In genomic region chr3:119641416-119641815, GRCh38 we compare ENCODE assay signal across 34 cellular contexts. TPM values are rescaled to one million over a fixed set of nuclear protein-coding genes. Genes with fewer than 3 reads are reported as not detected.
"Had no signal": no experiment of that assay in that cellular context is flagged by ENCODE, and none has a peak within 500 bp of the region (broad histone marks: within the 10 kb centered on the region; RNA-seq: fewer than 3 reads in every experiment).

No MANE protein-coding gene starts in this region.

- H3K4me3 ChIP-seq: adrenal gland, body of pancreas, breast epithelium had no signal

- H3K4me1 ChIP-seq: body of pancreas, breast epithelium had no signal

- ATAC-seq: activated CD8-positive, alpha-beta T cell treated with anti-CD3 and anti-CD28 coated beads for 36 hours; activated naive CD4-positive, alpha-beta T cell treated with anti-CD3 and anti-CD28 coated beads, Interleukin-2, amount 50 U/mL, for 72 hours; activated T-cell treated with anti-CD3 and anti-CD28 coated beads, Interleukin-2, amount 50 U/mL, for 4 hours; activated T-cell treated with anti-CD3 and anti-CD28 coated beads, Interleukin-2, amount 50 U/mL, for 72 hours; activated T-helper 17 cell treated with anti-CD3 and anti-CD28 coated beads, Interleukin-2, amount 50 U/mL, for 72 hours; body of pancreas had no signal

- H3K9me3 ChIP-seq: adrenal gland, body of pancreas, breast epithelium had no signal

- H3K27ac ChIP-seq: adrenal gland, body of pancreas, brain microvascular endothelial cell, breast epithelium, VCaP had no signal

- H3K36me3 ChIP-seq: adrenal gland, brain microvascular endothelial cell, breast epithelium had no signal

- H3K27me3 ChIP-seq: adrenal gland, body of pancreas, brain microvascular endothelial cell, breast epithelium had no signal

- FAIRE-seq: astrocyte, TTC549 had no signal

- DNase-seq: activated B cell treated with CpG ODN at 0.5 μM for 24 hours; activated CD4-positive, alpha-beta memory T cell treated with anti-CD3 and anti-CD28 coated beads for 36 hours; activated CD4-positive, alpha-beta T cell treated with anti-CD3 and anti-CD28 coated beads for 4 hours; activated CD4-positive, alpha-beta T cell treated with anti-CD3 and anti-CD28 coated beads, Interleukin-2, amount 10 ng/mL, durations not matched to agents 24 days and 14 days; activated CD4-positive, alpha-beta T cell treated with anti-CD3 and anti-CD28 coated beads, Interleukin-2, amount 50 U/mL, for 1 hour; activated CD4-positive, alpha-beta T cell treated with anti-CD3 and anti-CD28 coated beads, Interleukin-2, amount 50 U/mL, for 4 hours; activated CD4-positive, CD25-positive, alpha-beta regulatory T cell treated with anti-CD3 and anti-CD28 coated beads, Interleukin-2, amount 50 U/mL, for 72 hours; activated CD8-positive, alpha-beta memory T cell treated with anti-CD3 and anti-CD28 coated beads, Interleukin-2, amount 50 U/mL, for 4 hours; activated CD8-positive, alpha-beta T cell treated with anti-CD3 and anti-CD28 coated beads for 36 hours; activated effector memory CD4-positive, alpha-beta T cell treated with anti-CD3 and anti-CD28 coated beads, Interleukin-2, amount 50 U/mL, for 16 hours; activated gamma-delta T cell treated with Interleukin-2 at 50 U/mL for 16 hours; activated naive CD4-positive, alpha-beta T cell; activated naive CD4-positive, alpha-beta T cell treated with anti-CD3 and anti-CD28 coated beads for 36 hours; activated naive CD4-positive, alpha-beta T cell treated with anti-CD3 and anti-CD28 coated beads, Interleukin-2, amount 50 U/mL, for 16 hours; activated naive CD8-positive, alpha-beta T cell treated with anti-CD3 and anti-CD28 coated beads for 36 hours; activated T-cell treated with anti-CD3 and anti-CD28 coated beads for 4 hours; activated T-cell treated with anti-CD3 and anti-CD28 coated beads, Interleukin-2, amount 50 U/mL, for 1 hour; activated T-cell treated with anti-CD3 and anti-CD28 coated beads, Interleukin-2, amount 50 U/mL, for 4 hours; activated T-cell treated with anti-CD3 and anti-CD28 coated beads, Interleukin-2, amount 50 U/mL, for 72 hours; adrenal gland; amniotic stem cell; aorta; body of pancreas; brain microvascular endothelial cell; central memory CD4-positive, alpha-beta T cell; T-helper 1 cell; T-helper 2 cell; T-helper 9 cell had no signal

RNA-seq across cellular contexts. Expression of gene PLA1A, which starts 43.7 kb away (rescaled TPM):
- total RNA-seq: activated CD8-positive, alpha-beta T cell treated with anti-CD3 and anti-CD28 coated beads for 36 hours; activated naive CD8-positive, alpha-beta T cell treated with anti-CD3 and anti-CD28 coated beads for 36 hours; activated T-cell treated with anti-CD3 and anti-CD28 coated beads, Interleukin-2, amount 50 U/mL, for 4 hours had no signal
